7 cellular contexts compared by ENCODE assay signal in the genomic region with DNA sequence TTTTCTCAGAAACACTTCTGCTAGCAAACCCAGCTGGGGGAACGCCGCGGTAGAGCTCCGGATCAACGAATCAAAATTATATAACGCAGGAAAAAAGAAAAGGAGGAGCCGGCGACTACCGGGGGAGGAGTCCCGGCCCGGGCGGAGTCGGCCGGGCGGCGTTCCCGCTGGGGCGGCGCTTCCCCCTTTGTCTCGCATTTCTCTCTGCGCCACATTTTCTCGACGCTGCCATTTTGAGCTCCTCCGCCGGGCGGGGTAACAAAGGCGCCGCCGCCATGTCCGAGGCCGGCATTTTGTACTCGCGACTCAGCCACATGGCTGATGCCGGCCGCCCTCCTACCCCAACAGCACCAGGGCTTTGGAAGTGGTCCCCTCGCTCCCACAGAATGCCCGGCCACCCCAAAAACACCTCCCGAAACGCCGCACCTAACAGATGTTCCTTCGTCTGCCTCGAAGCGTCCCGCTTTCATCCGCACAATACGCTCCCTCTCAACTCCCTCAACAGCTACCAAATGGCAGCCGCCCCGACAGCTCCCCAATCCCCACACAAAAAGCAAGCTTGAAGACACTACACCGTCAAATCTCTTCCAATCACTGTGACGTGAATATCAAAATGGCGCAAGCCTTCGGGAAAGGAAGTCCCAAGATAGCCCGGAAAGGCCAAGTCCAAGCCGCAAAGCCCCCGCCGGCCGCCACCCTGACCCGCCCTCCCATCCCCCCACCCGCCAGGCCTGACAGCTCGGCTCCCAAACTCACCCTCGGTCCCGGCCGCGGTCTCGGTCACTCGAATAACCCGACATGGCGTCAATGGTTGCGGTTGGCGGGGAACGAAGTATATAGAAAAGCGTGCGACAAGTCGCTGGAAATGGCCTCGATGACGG. TPM values are rescaled to one million over a fixed set of nuclear protein-coding genes. Genes with fewer than 3 reads are reported as not detected.
DNase-seq lines count a peak whose midpoint lies in the region; ATAC-seq lines count a peak whose summit lies in the region.

No MANE protein-coding gene starts in this region.

- H3K4me3 Mint-ChIP-seq in naive B cell: peak overlapping the region; percentile 97 to 100 (median 100)

- H2AFZ ChIP-seq in Karpas-422 (ENCODE audit: low read length): no peak overlapping the region

- H3K4me2 ChIP-seq in Karpas-422 (ENCODE audit: low read depth, low read length, poor library complexity, severe bottlenecking): peak overlapping the region; percentile 97

- H3K9me3 ChIP-seq in Karpas-422 (ENCODE audit: low read length): no peaks in the 10 kb centered on the region

- DNase-seq in Karpas-422 (peak; percentile 94), RPMI7951 (ENCODE audit: low read depth) (peak; percentile 85), fibroblast of gingiva (ENCODE audit: low read depth) (peak; percentile 93), naive B cell (peak; percentile 86)
- DNase-seq in activated T-helper 1 cell treated with anti-CD3 and anti-CD28 coated beads, Interleukin-2, amount 50 U/mL, for 16 hours (ENCODE audit: low read depth in 1 of 2, low spot score in 1 of 2): peak; percentile 75 to 79
- peak; percentile 72 to 81 for DNase-seq in stimulated activated CD8-positive, alpha-beta memory T cell treated with anti-CD3 and anti-CD28 coated beads, Interleukin-7, amount 100 ng/mL, for 4 hours (ENCODE audit: low read depth in 2 of 2)

- H3K79me2 ChIP-seq in Karpas-422 (ENCODE audit: low read length): peaks cover 66% of the 10 kb centered on the region

- peaks cover 62% of the 10 kb centered on the region for H3K36me3 ChIP-seq in Karpas-422 (ENCODE audit: insufficient read depth, low read length)

- peak overlapping the region; percentile 100 for H3K9ac ChIP-seq in Karpas-422 (ENCODE audit: low read length)

- no peaks in the 10 kb centered on the region for H3K9me2 ChIP-seq in Karpas-422 (replicated peaks; ENCODE audit: insufficient read depth, low read length)

- peak overlapping the region; percentile 94 for H3K27ac ChIP-seq in Karpas-422 (ENCODE audit: low read length)

- peaks cover 0 to 5% (median 0%) of the 10 kb centered on the region in 7 donors for H3K9me3 Mint-ChIP-seq in naive B cell

- no peaks in the 10 kb centered on the region for H3K27me3 ChIP-seq in Karpas-422 (ENCODE audit: low read length)

- H3K27me3 Mint-ChIP-seq in naive B cell: no peaks in the 10 kb centered on the region

- peak overlapping the region; percentile 97 for H3K4me3 ChIP-seq in Karpas-422 (ENCODE audit: low read length)

- H4K20me1 ChIP-seq in Karpas-422 (ENCODE audit: insufficient read depth, low read depth, low read length): peaks cover 69% of the 10 kb centered on the region

- peaks cover 54% of the 10 kb centered on the region for H3K4me1 ChIP-seq in Karpas-422 (ENCODE audit: low read length)

- H3K27ac Mint-ChIP-seq in naive B cell: peak overlapping the region; percentile 100

- ATAC-seq in GM18868 (IDR thresholded peaks at IDR 0.05; ENCODE audit: unreplicated experiment): peak; percentile 28
- peak; percentile 37 to 41 for ATAC-seq in naive B cell (ENCODE audit: low read depth in 2 of 2)

- peaks cover 46 to 52% (median 49%) of the 10 kb centered on the region in 3 donors for H3K4me1 Mint-ChIP-seq in naive B cell

- H3K36me3 Mint-ChIP-seq in naive B cell: peaks cover 46 to 47% of the 10 kb centered on the region in 2 donors

RNA-seq across cellular contexts. Expression of gene DDX5, which starts 0.5 kb away (rescaled TPM):
- total RNA-seq in Karpas-422 (2014; rRNA removed; shearing (Covaris generic); ENCODE audit: low replicate concordance): 369 and 432 TPM in 2 replicates
- total RNA-seq in RPMI7951 (2014; rRNA removed; shearing (Covaris generic)): 182 and 183 TPM in 2 replicates
- 1,000 to 10,000 TPM; 1,301 to 1,824 (median 1,519) TPM for polyA plus RNA-seq in naive B cell (ENCODE audit: low read depth in 6 of 6)

RNA-seq across cellular contexts. Expression of gene CEP95, which starts 1.2 kb away (rescaled TPM):
- 42.2 and 62.1 TPM in 2 replicates for total RNA-seq in Karpas-422 (2014; rRNA removed; shearing (Covaris generic); ENCODE audit: low replicate concordance)
- 18.0 and 20.2 TPM in 2 replicates for total RNA-seq in RPMI7951 (2014; rRNA removed; shearing (Covaris generic))
- 10 to 100 TPM; 11.8 to 21.2 (median 14.7) TPM for polyA plus RNA-seq in naive B cell (ENCODE audit: low read depth in 6 of 6)

RNA-seq across cellular contexts. Expression of gene POLG2, which starts 8.7 kb away (rescaled TPM):
- total RNA-seq in Karpas-422 (2014; rRNA removed; shearing (Covaris generic); ENCODE audit: low replicate concordance): 18.6 and 25.3 TPM in 2 replicates
- total RNA-seq in RPMI7951 (2014; rRNA removed; shearing (Covaris generic)): 7.7 and 8.1 TPM in 2 replicates
- polyA plus RNA-seq in naive B cell (ENCODE audit: low read depth in 6 of 6): 10 to 100 TPM in 3 of 6 donors, 1 to 10 TPM in 3; 8.5 to 14.1 (median 9.9) TPM

RNA-seq across cellular contexts. Expression of gene MILR1, which starts 56.6 kb away (rescaled TPM):
- total RNA-seq in Karpas-422 (2014; rRNA removed; shearing (Covaris generic); ENCODE audit: low replicate concordance): 104 and 156 TPM in 2 replicates
- total RNA-seq in RPMI7951 (2014; rRNA removed; shearing (Covaris generic)): 21.6 and 23.7 TPM in 2 replicates
- 10 to 100 TPM in 3 of 6 donors, 1 to 10 TPM in 3; 5.7 to 52.7 (median 15.9) TPM for polyA plus RNA-seq in naive B cell (ENCODE audit: low read depth in 6 of 6)

Comparison
In these comparisons a context has a peak if more than half of its experiments do, and no peak if none do; other contexts are left out.
1. Peak in every context shown above with its lines: DNase-seq, ATAC-seq, H3K4me3 ChIP-seq and H3K27ac ChIP-seq.